In the genomic region with DNA sequence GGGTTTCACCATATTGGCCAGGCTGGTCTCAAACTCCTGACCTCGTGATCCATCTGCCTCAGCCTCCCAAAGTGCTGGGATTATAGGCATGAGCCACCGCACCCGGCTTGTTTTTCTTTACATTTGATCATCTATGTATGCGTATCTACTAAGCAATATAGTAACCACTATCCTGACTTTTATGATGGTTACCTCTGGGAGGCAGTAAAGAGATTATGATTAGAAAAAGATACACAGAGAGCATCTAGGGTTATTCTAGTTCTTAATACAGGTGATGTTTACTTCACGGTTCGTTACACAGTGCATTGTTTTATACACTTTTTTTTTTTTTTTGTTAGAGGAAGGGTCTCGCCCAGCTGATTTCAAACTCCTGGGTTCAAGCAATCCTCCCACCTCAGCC, we compare ENCODE assay signal across 4 cellular contexts. TPM values are rescaled to one million over a fixed set of nuclear protein-coding genes. Genes with fewer than 3 reads are reported as not detected.
"Had no signal": no experiment of that assay in that cellular context is flagged by ENCODE, and none has a peak within 500 bp of the region (broad histone marks: within the 10 kb centered on the region; RNA-seq: fewer than 3 reads in every experiment).

No MANE protein-coding gene starts in this region.

RNA-seq across cellular contexts. Expression of gene TEAD2, which starts 55.5 kb away (rescaled TPM):
- total RNA-seq: activated CD4-positive, alpha-beta T cell treated with anti-CD3 and anti-CD28 coated beads, Interleukin-2, amount 10 ng/mL, durations not matched to agents 7 days and 5 days had no signal

RNA-seq across cellular contexts. Expression of gene DKKL1, which starts 56.9 kb away (rescaled TPM):
- total RNA-seq: activated CD4-positive, alpha-beta T cell treated with anti-CD3 and anti-CD28 coated beads, Interleukin-2, amount 10 ng/mL, durations not matched to agents 7 days and 5 days; cardiac septum; colonic mucosa; stomach had no signal
